In genomic region chr20:62409935-62410741, GRCh38 we compare ENCODE assay signal across 1 cellular context.
TF ChIP-seq lines count a peak whose summit lies in the region.

No MANE protein-coding gene starts in this region.

TF ChIP-seq in HepG2, 621 proteins besides CTCF, POLR2A, EP300 and RAD21 (continued from another document and continues in another):
- TF ChIP-seq ARID4A (CRISPR knock-in tag; IDR thresholded peaks at IDR 0.05; ENCODE audit: borderline replicate concordance), result 0 out of 2 replicates have a peak, but pooled peaks have one; percentile 13
- no peak for TF ChIP-seq ZBTB2 (CRISPR knock-in tag; IDR thresholded peaks at IDR 0.05; ENCODE audit: low read depth)
- 0 out of 2 replicates have a peak, but pooled peaks have one; percentile 45 for TF ChIP-seq ZNF432 (CRISPR knock-in tag; IDR thresholded peaks at IDR 0.05; ENCODE audit: borderline replicate concordance)
- no peak for TF ChIP-seq ZFP1 (CRISPR knock-in tag; IDR thresholded peaks at IDR 0.05)
- peak; percentile 72; the same call in 1 of the 2 replicates for TF ChIP-seq ZNF788 (CRISPR knock-in tag; IDR thresholded peaks at IDR 0.05; ENCODE audit: borderline replicate concordance)
- TF ChIP-seq PHF8 (CRISPR knock-in tag; IDR thresholded peaks at IDR 0.05), result peak; percentile 4; the same call in 1 of the 2 replicates
- TF ChIP-seq ZBTB49 (CRISPR knock-in tag; IDR thresholded peaks at IDR 0.05; ENCODE audit: borderline replicate concordance), result 0 out of 2 replicates have a peak, but pooled peaks have one; percentile 15
- no peak for TF ChIP-seq ZNF282 (IDR thresholded peaks at IDR 0.05; ENCODE audit: partially characterized antibody)
- TF ChIP-seq AKNA (CRISPR knock-in tag; IDR thresholded peaks at IDR 0.05; ENCODE audit: borderline replicate concordance), result no peak
- TF ChIP-seq ZNF691 (CRISPR knock-in tag; IDR thresholded peaks at IDR 0.05; ENCODE audit: borderline replicate concordance, low read depth), result no peak
- peak; percentile 30; the same call in 1 of the 2 replicates for TF ChIP-seq PRDM10 (CRISPR knock-in tag; IDR thresholded peaks at IDR 0.05; ENCODE audit: low read depth)
- TF ChIP-seq ZNF333 (CRISPR knock-in tag; IDR thresholded peaks at IDR 0.05; ENCODE audit: borderline replicate concordance), result 0 out of 2 replicates have a peak, but pooled peaks have one; percentile 28
- no peak for TF ChIP-seq CHD4 (IDR thresholded peaks at IDR 0.05; ENCODE audit: borderline replicate concordance, low read length)
- peak; percentile 45; the same call in 1 of the 2 replicates for TF ChIP-seq SALL2 (CRISPR knock-in tag; IDR thresholded peaks at IDR 0.05)
- TF ChIP-seq TEAD3 (CRISPR knock-in tag; optimal IDR thresholded peaks at IDR 0.05; ENCODE audit: borderline replicate concordance), result peak; percentile 23
- TF ChIP-seq ZNF512 (CRISPR knock-in tag; IDR thresholded peaks at IDR 0.05), result peak; percentile 89
- TF ChIP-seq ZNF572 (CRISPR knock-in tag; IDR thresholded peaks at IDR 0.05), result 0 out of 2 replicates have a peak, but pooled peaks have one; percentile 47
- no peak for TF ChIP-seq ZHX1 (CRISPR knock-in tag; IDR thresholded peaks at IDR 0.05; ENCODE audit: low read depth)
- no peak for TF ChIP-seq SP5 (CRISPR knock-in tag; IDR thresholded peaks at IDR 0.05; ENCODE audit: borderline replicate concordance, low read depth)
- TF ChIP-seq ZNF230 (CRISPR knock-in tag; IDR thresholded peaks at IDR 0.05), result 0 out of 2 replicates have a peak, but pooled peaks have one; percentile 38
- TF ChIP-seq NFIC (IDR thresholded peaks at IDR 0.05; ENCODE audit: low read length), result no peak
- 0 out of 2 replicates have a peak, but pooled peaks have one; percentile 32 for TF ChIP-seq POGZ (CRISPR knock-in tag; IDR thresholded peaks at IDR 0.05)
- 0 out of 2 replicates have a peak, but pooled peaks have one; percentile 52 for TF ChIP-seq PAX8 (CRISPR knock-in tag; IDR thresholded peaks at IDR 0.05; ENCODE audit: borderline replicate concordance)
- peak; percentile 60 for TF ChIP-seq KDM2A (CRISPR knock-in tag; IDR thresholded peaks at IDR 0.05; ENCODE audit: borderline replicate concordance, low read depth)
- TF ChIP-seq HIVEP1 (CRISPR knock-in tag; IDR thresholded peaks at IDR 0.05), result no peak
- peak; percentile 74 for TF ChIP-seq MTA1 (CRISPR knock-in tag; IDR thresholded peaks at IDR 0.05; ENCODE audit: borderline replicate concordance)
- peak; percentile 93 for TF ChIP-seq HNRNPL (IDR thresholded peaks at IDR 0.05; ENCODE audit: low read depth, low read length)
- 0 out of 2 replicates have a peak, but pooled peaks have one; percentile 22 for TF ChIP-seq MAF1 (CRISPR knock-in tag; IDR thresholded peaks at IDR 0.05; ENCODE audit: borderline replicate concordance)
- TF ChIP-seq NFKB2 (CRISPR knock-in tag; IDR thresholded peaks at IDR 0.05; ENCODE audit: borderline replicate concordance), result 0 out of 2 replicates have a peak, but pooled peaks have one; percentile 10
- TF ChIP-seq ZNF263 (CRISPR knock-in tag; IDR thresholded peaks at IDR 0.05), result peak; percentile 94
- 0 out of 2 replicates have a peak, but pooled peaks have one; percentile 36 for TF ChIP-seq MEF2D (CRISPR knock-in tag; IDR thresholded peaks at IDR 0.05)
